In genomic region chr6:125346926-125347563, GRCh38 we compare ENCODE assay signal across 10 cellular contexts. TPM values are rescaled to one million over a fixed set of nuclear protein-coding genes. Genes with fewer than 3 reads are reported as not detected.
A peak's percentile ranks its signal among the peaks of the same experiment; 100 is the strongest.
DNase-seq lines count a peak whose midpoint lies in the region; ATAC-seq and TF ChIP-seq lines count a peak whose summit lies in the region.
"Had no signal": no experiment of that assay in that cellular context is flagged by ENCODE, and none has a peak within 500 bp of the region (broad histone marks: within the 10 kb centered on the region; RNA-seq: fewer than 3 reads in every experiment).

No MANE protein-coding gene starts in this region.

- H3K27ac ChIP-seq in heart right ventricle (peak overlapping the region; percentile 22 to 77 (median 65)), transverse colon (peak overlapping the region in 3 of 4 donors; percentile 5 to 68 (median 10)), gastroesophageal sphincter (peak overlapping the region in 2 of 4 donors; percentile 38 to 51)

- TF ChIP-seq CTCF in heart right ventricle (IDR thresholded peaks at IDR 0.05) (no peak), transverse colon (IDR thresholded peaks at IDR 0.05) (no peak), gastroesophageal sphincter (IDR thresholded peaks at IDR 0.05) (no peak)

- peaks cover 0 to 14% (median 6%) of the 10 kb centered on the region in 9 donors for H3K4me1 ChIP-seq in heart right ventricle
- H3K4me1 ChIP-seq in transverse colon: no peaks in the 10 kb centered on the region
- no peaks in the 10 kb centered on the region for H3K4me1 ChIP-seq in gastroesophageal sphincter

- H3K36me3 ChIP-seq in heart right ventricle (no peaks in the 10 kb centered on the region), transverse colon (no peaks in the 10 kb centered on the region), gastroesophageal sphincter (no peaks in the 10 kb centered on the region)

- ATAC-seq in heart right ventricle (no peak), Right ventricle myocardium superior (ENCODE audit: poor library complexity) (no peak), HG02885 (IDR thresholded peaks at IDR 0.05; ENCODE audit: poor library complexity, unreplicated experiment) (peak; percentile 84), gastroesophageal sphincter (no peak)

- DNase-seq in heart right ventricle (no peak), Right ventricle myocardium superior (no peak), NOMO-1 treated with DMSO at 0.1 percent for 48 hours (lab: John Stamatoyannopoulos, UW; ENCODE audit: unreplicated experiment) (peak; percentile 60), transverse colon (no peak), NCI-H2171 (lab: John Stamatoyannopoulos, UW) (no peak)
- DNase-seq in activated effector memory CD4-positive, alpha-beta T cell treated with Interleukin-2 at 50 U/mL for 16 hours: no peak
- DNase-seq: natural killer cell, NCI-H1092 had no signal

- TF ChIP-seq POLR2A in transverse colon (IDR thresholded peaks at IDR 0.05) (no peak), gastroesophageal sphincter (IDR thresholded peaks at IDR 0.05) (no peak)

- intact Hi-C loops in heart right ventricle (cut with DNase I) (loop anchor here in 1 of 10 donors (10.0 kb wide), 1 partner anchor 88 kb away; no protein-coding TSS in a partner anchor), Right ventricle myocardium superior (cut with DNase I) (no loop called here), transverse colon (cut with DNase I; ENCODE audit: low total_unique reads) (no loop called here)

- H3K4me3 ChIP-seq in heart right ventricle (peak overlapping the region in 4 of 10 donors; percentile 4 to 31 (median 10)), transverse colon (no peak overlapping the region), gastroesophageal sphincter (no peak overlapping the region)

- no peak for TF ChIP-seq EP300 in transverse colon (IDR thresholded peaks at IDR 0.05; ENCODE audit: low read depth)
- no peak for TF ChIP-seq EP300 in gastroesophageal sphincter (IDR thresholded peaks at IDR 0.05)

- in situ Hi-C loops in transverse colon (cut with MboI; ENCODE audit: low pct_ligation_motif_present in 1 of 4, low pct_unique_long_range_greater_than_20kb in 1 of 4, low sequenced_read_pairs in 3 of 4): no loop called here

- 77 to 83% methylated on average over 11 of the region's 11 CpGs for WGBS in heart right ventricle, 2 donors
- WGBS in transverse colon (ENCODE audit: low coverage in 1 of 2), 2 donors: 67 to 78% methylated on average over 11 of the region's 11 CpGs
- 73 to 79% methylated on average over 11 of the region's 11 CpGs for WGBS in gastroesophageal sphincter (ENCODE audit: low coverage in 1 of 2), 2 donors

- peaks cover 0 to 5% (median 0%) of the 10 kb centered on the region in 7 donors for H3K27me3 ChIP-seq in heart right ventricle
- H3K27me3 ChIP-seq in transverse colon: no peaks in the 10 kb centered on the region
- H3K27me3 ChIP-seq in gastroesophageal sphincter: peaks cover 3% of the 10 kb centered on the region

- H3K9me3 ChIP-seq in heart right ventricle (no peaks in the 10 kb centered on the region), transverse colon (no peaks in the 10 kb centered on the region), gastroesophageal sphincter (no peaks in the 10 kb centered on the region)

RNA-seq across cellular contexts. Expression of gene HDDC2, which starts 45.3 kb away (rescaled TPM):
- total RNA-seq in heart right ventricle: 100 to 1,000 TPM in 5 of 10 donors, 10 to 100 TPM in 5; 70.9 to 107 (median 95.1) TPM
- 100 to 1,000 TPM; 103 TPM for polyA plus RNA-seq in heart right ventricle
- total RNA-seq in Right ventricle myocardium superior: 84.8 TPM
- 10 to 100 TPM in 3 of 4 donors, 1 to 10 TPM in 1; 7.2 to 42.4 (median 25.7) TPM for total RNA-seq in transverse colon
- total RNA-seq in gastroesophageal sphincter: 10 to 100 TPM; 30.9 to 48.9 (median 47.9) TPM
